ENCODE assay signal across 3 cellular contexts in the genomic region with DNA sequence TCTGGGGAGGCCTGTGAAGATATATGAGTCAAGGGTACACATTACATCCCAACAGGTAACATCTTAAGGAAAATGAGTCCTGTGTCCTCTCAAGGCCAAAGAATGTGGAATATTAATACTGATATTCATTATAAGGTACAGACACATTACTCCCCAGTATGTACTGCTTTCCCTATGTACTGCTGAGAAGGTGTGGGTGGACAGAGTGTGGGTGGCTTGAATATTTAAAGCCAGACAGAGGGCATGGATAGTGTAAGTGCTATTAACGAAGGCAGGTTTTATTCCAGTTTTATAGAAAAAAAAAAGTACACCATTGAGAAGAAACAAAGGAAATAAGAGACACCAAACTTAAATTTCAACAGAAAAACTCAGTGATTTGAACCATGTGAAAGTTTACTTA.
"Had no signal": no experiment of that assay in that cellular context is flagged by ENCODE, and none has a peak within 500 bp of the region (broad histone marks: within the 10 kb centered on the region; RNA-seq: fewer than 3 reads in every experiment).

No MANE protein-coding gene starts in this region.

- ATAC-seq: GM12878 had no signal

- H3K4me3 ChIP-seq: GM12878 had no signal

- DNase-seq: GDM1, GF-D8 had no signal
